Comparison of ENCODE assay signal across 9 cellular contexts in genomic region chr17:18981642-18982424, GRCh38. TPM values are rescaled to one million over a fixed set of nuclear protein-coding genes. Genes with fewer than 3 reads are reported as not detected.
A peak's percentile ranks its signal among the peaks of the same experiment; 100 is the strongest.
DNase-seq lines count a peak whose midpoint lies in the region; FAIRE-seq and TF ChIP-seq lines count a peak whose summit lies in the region.
"Had no signal": no experiment of that assay in that cellular context is flagged by ENCODE, and none has a peak within 500 bp of the region (broad histone marks: within the 10 kb centered on the region; RNA-seq: fewer than 3 reads in every experiment).

No MANE protein-coding gene starts in this region.

- no peaks in the 10 kb centered on the region for H3K9me3 ChIP-seq in mucosa of rectum (ENCODE audit: control insufficient read depth in 2 of 2, low read length in 2 of 2)

- H3K27ac ChIP-seq in mucosa of rectum (ENCODE audit: low read depth in 2 of 2, low read length in 2 of 2), result peak overlapping the region; percentile 95

- peaks cover 27 to 38% of the 10 kb centered on the region in 2 donors for H3K36me3 ChIP-seq in mucosa of rectum (ENCODE audit: control insufficient read depth in 2 of 2, insufficient read depth in 2 of 2, low read length in 2 of 2)

- H3K4me1 ChIP-seq in mucosa of rectum (ENCODE audit: control insufficient read depth in 2 of 2, insufficient read depth in 2 of 2, low read length in 2 of 2), result peaks cover 27 to 54% of the 10 kb centered on the region in 2 donors

- no peak for FAIRE-seq in frontal cortex (lab: Jason Lieb, UNC)

- DNase-seq in COLO829 (ENCODE audit: low spot score), result peak; percentile 29
- peak; percentile 57 for DNase-seq in HT-29 (ENCODE audit: low spot score)
- peak; percentile 78 for DNase-seq in astrocyte of the spinal cord (ENCODE audit: low read depth, low spot score)
- no peak for DNase-seq in posterior cingulate gyrus
- no peak for DNase-seq in frontal cortex (ENCODE audit: low spot score in 2 of 2)
- no peak for DNase-seq in NCI-H2196 (lab: John Stamatoyannopoulos, UW; ENCODE audit: unreplicated experiment)
- no peak for DNase-seq in GDM1 (lab: John Stamatoyannopoulos, UW)
- DNase-seq: immature natural killer cell had no signal

- in situ Hi-C loops in astrocyte of the spinal cord (cut with HindIII; ENCODE audit: low sequenced_read_pairs), result no loop called here

- H3K4me3 ChIP-seq in astrocyte of the spinal cord (ENCODE audit: low read depth, low read length) (no peak overlapping the region), mucosa of rectum (ENCODE audit: low read length in 2 of 2) (no peak overlapping the region)

- no peak for TF ChIP-seq CTCF in astrocyte of the spinal cord (IDR thresholded peaks at IDR 0.05; ENCODE audit: low read depth, low read length)

- peak overlapping the region; percentile 72 to 75 for H3K9ac ChIP-seq in mucosa of rectum (ENCODE audit: low read depth in 1 of 2, low read length in 2 of 2)

- intact Hi-C loops in posterior cingulate gyrus (cut with DNase I), result no loop called here

- H3K27me3 ChIP-seq in mucosa of rectum (ENCODE audit: control insufficient read depth in 2 of 2, insufficient read depth in 2 of 2, low read length in 2 of 2), result no peaks in the 10 kb centered on the region

RNA-seq across cellular contexts. Expression of gene FAM83G, which starts 22.7 kb away (rescaled TPM):
- 38.9 and 44.6 TPM in 2 replicates for total RNA-seq in HT-29 (2014; rRNA removed; shearing (Covaris generic))
- total RNA-seq in frontal cortex, result 0.41 TPM

RNA-seq across cellular contexts. Expression of gene SLC5A10, which starts 29.9 kb away (rescaled TPM):
- total RNA-seq in HT-29 (2014; rRNA removed; shearing (Covaris generic)), result not detected in 2 replicates
- not detected for total RNA-seq in frontal cortex

Comparison
In these comparisons a context has a peak if more than half of its experiments do, and no peak if none do; other contexts are left out.
1. DNase-seq: peak in COLO829 (single experiment), HT-29 (single experiment) and astrocyte of the spinal cord (single experiment); none in posterior cingulate gyrus (0 of 10), frontal cortex (0 of 2), NCI-H2196 (single experiment) and GDM1 (single experiment).
2. RNA of gene FAM83G, which starts 22.7 kb away (total RNA-seq): 38.9 to 44.6 TPM in HT-29; 0.41 TPM in frontal cortex (single experiment); every median in the first group is over 10 times any median in the second.